8 cellular contexts compared by ENCODE assay signal in genomic region chr19:16714702-16715294, GRCh38. TPM values are rescaled to one million over a fixed set of nuclear protein-coding genes. Genes with fewer than 3 reads are reported as not detected.
DNase-seq lines count a peak whose midpoint lies in the region; TF ChIP-seq lines count a peak whose summit lies in the region.

No MANE protein-coding gene starts in this region.

- H3K4me3 ChIP-seq in lower leg skin (ENCODE audit: low read depth, poor library complexity, severe bottlenecking): no peak overlapping the region

- TF ChIP-seq CTCF in LNCAP (IDR thresholded peaks at IDR 0.05): peak; percentile 94
- TF ChIP-seq CTCF in lower leg skin (IDR thresholded peaks at IDR 0.05): peak in 1 of 3 donors; percentile 54

- no peak for TF ChIP-seq POLR2A in lower leg skin (IDR thresholded peaks at IDR 0.05)

- peak; percentile 47 for DNase-seq in EL
- peak; percentile 22 for DNase-seq in SW480 (ENCODE audit: low spot score)
- DNase-seq in astrocyte of the hippocampus (ENCODE audit: low read depth, low spot score): peak; percentile 71
- peak; percentile 79 for DNase-seq in iPS-NIHi11 (ENCODE audit: low spot score)
- DNase-seq in stimulated activated CD4-positive, alpha-beta T cell treated with anti-CD3 and anti-CD28 coated beads, Interleukin-1b, Interleukin-23, amount 100 ng/mL, for 4 hours (ENCODE audit: low read depth in 2 of 2): peak; percentile 18 to 22
- DNase-seq in lower leg skin (ENCODE audit: low spot score in 2 of 2): no peak
- no peak for DNase-seq in GOT3 (lab: John Stamatoyannopoulos, UW)

- 28% methylated on average over 14 of the region's 14 CpGs for WGBS in lower leg skin, 2 donors

- intact Hi-C loops in lower leg skin (cut with DNase I; ENCODE audit: low total_unique reads): no loop called here

RNA-seq across cellular contexts. Expression of gene NWD1, which starts 4.8 kb away (rescaled TPM):
- 1 to 10 TPM in 2 of 4 donors, under 1 TPM in 2; 0.30 to 2.3 (median 1.3) TPM for total RNA-seq in lower leg skin

RNA-seq across cellular contexts. Expression of gene TMEM38A, which starts 53.9 kb away (rescaled TPM):
- 1 to 10 TPM; 1.3 to 3.2 (median 2.2) TPM for total RNA-seq in lower leg skin

RNA-seq across cellular contexts. Expression of gene SMIM7, which starts 54.9 kb away (rescaled TPM):
- 100 to 1,000 TPM in 1 of 4 donors, 10 to 100 TPM in 3; 78.5 to 125 (median 95.4) TPM for total RNA-seq in lower leg skin

Comparison
In these comparisons a context has a peak if more than half of its experiments do, and no peak if none do; other contexts are left out.
1. DNase-seq: peak in EL (single experiment), SW480 (single experiment), astrocyte of the hippocampus (single experiment), iPS-NIHi11 (single experiment) and stimulated activated CD4-positive, alpha-beta T cell treated with anti-CD3 and anti-CD28 coated beads, Interleukin-1b, Interleukin-23, amount 100 ng/mL, for 4 hours (2 of 2); none in lower leg skin (0 of 2) and GOT3 (single experiment).